ENCODE assay signal across 21 cellular contexts in the genomic region with DNA sequence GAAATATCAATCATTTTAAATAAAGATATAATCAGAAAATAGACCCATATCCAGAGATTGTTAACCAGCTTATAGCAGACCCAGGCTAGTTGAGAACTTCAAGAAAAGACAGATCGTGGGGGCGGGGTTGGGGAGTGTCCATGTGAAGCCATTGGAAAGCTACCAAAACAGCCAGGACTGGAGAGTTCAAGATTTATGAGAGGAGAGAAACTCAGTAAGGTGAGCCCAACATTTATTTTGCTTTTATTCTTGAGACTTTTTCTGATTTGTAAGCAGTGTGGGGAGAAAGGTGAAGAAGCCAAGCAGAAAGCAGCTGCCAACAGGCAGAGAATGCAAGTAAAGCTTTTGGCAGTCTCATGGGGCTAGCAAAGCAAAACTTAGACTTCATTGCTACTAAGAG.
DNase-seq lines count a peak whose midpoint lies in the region; ATAC-seq and TF ChIP-seq lines count a peak whose summit lies in the region.
"Had no signal": no experiment of that assay in that cellular context is flagged by ENCODE, and none has a peak within 500 bp of the region (broad histone marks: within the 10 kb centered on the region; RNA-seq: fewer than 3 reads in every experiment).

No MANE protein-coding gene starts in this region.

- peaks cover 0 to 6% (median 0%) of the 10 kb centered on the region in 3 donors for H3K36me3 ChIP-seq in tibial nerve

- 55 to 70% methylated on average over 2 of the region's 2 CpGs for WGBS in tibial nerve, 2 donors

- H3K27me3 ChIP-seq in tibial nerve, result no peaks in the 10 kb centered on the region
- H3K27me3 ChIP-seq: BLaER1 treated with 17β-estradiol and CSF1 and Interleukin-3, amounts not matched to agents 10 nM and 100 nM had no signal

- POLR2A ChIA-PET in activated CD4-positive, alpha-beta T cell treated with anti-CD3 and anti-CD28 coated beads, Interleukin-2, amount 10 ng/mL, durations not matched to agents 7 days and 5 days (lab: Charles Lee), result no interaction called here
- POLR2A ChIA-PET in RWPE1 (lab: Yijun Ruan, JAX; ENCODE audit: low non-redundant PET), result no interaction called here

- H3K36me3 Mint-ChIP-seq in activated CD4-positive, alpha-beta T cell treated with anti-CD3 and anti-CD28 coated beads, Interleukin-2, amount 10 ng/mL, durations not matched to agents 7 days and 5 days (ENCODE audit: low read depth), result peaks cover 68% of the 10 kb centered on the region
- H3K36me3 Mint-ChIP-seq in endothelial cell (ENCODE audit: low read depth, unreplicated experiment), result peaks cover 27% of the 10 kb centered on the region
- peaks cover 62% of the 10 kb centered on the region for H3K36me3 Mint-ChIP-seq in nephron (ENCODE audit: low read depth)

- H3K27me3 Mint-ChIP-seq in activated CD4-positive, alpha-beta T cell treated with anti-CD3 and anti-CD28 coated beads, Interleukin-2, amount 10 ng/mL, durations not matched to agents 7 days and 5 days, result no peaks in the 10 kb centered on the region
- no peaks in the 10 kb centered on the region for H3K27me3 Mint-ChIP-seq in endothelial cell (ENCODE audit: unreplicated experiment)
- no peaks in the 10 kb centered on the region for H3K27me3 Mint-ChIP-seq in nephron (ENCODE audit: low read depth)
- H3K27me3 Mint-ChIP-seq: activated T-helper 17 cell treated with anti-CD3 and anti-CD28 coated beads, Interleukin-2, amount 50 U/mL, for 72 hours; naive B cell had no signal

- CTCF ChIA-PET in activated CD4-positive, alpha-beta T cell treated with anti-CD3 and anti-CD28 coated beads, Interleukin-2, amount 10 ng/mL, durations not matched to agents 7 days and 5 days (lab: Charles Lee), result interaction anchor here (1.3 kb wide), 1 partner anchor 285 kb away, joined by 3 read pairs; no protein-coding TSS in a partner anchor
- CTCF ChIA-PET in RWPE1 (lab: Yijun Ruan, JAX), result no interaction called here

- TF ChIP-seq CTCF in endothelial cell (IDR thresholded peaks at IDR 0.05; ENCODE audit: unreplicated experiment) (no peak), nephron (IDR thresholded peaks at IDR 0.05; ENCODE audit: unreplicated experiment in 3 of 3) (no peak), tibial nerve (IDR thresholded peaks at IDR 0.05) (no peak), RWPE1 (conservative IDR thresholded peaks at IDR 0.05; ENCODE audit: low read depth) (no peak)

- no peak overlapping the region for H3K4me3 ChIP-seq in tibial nerve
- H3K4me3 ChIP-seq: BLaER1 treated with 17β-estradiol and CSF1 and Interleukin-3, amounts not matched to agents 10 nM and 100 nM; GM23248; thoracic aorta had no signal

- TF ChIP-seq EP300 in tibial nerve (IDR thresholded peaks at IDR 0.05), result no peak

- H3K9me3 ChIP-seq in tibial nerve, result no peaks in the 10 kb centered on the region
- H3K9me3 ChIP-seq: thoracic aorta had no signal

- H3K27ac ChIP-seq in tibial nerve (peak overlapping the region in 3 of 4 donors; percentile 2 to 91 (median 87)), RWPE1 (no peak overlapping the region)
- H3K27ac ChIP-seq: BLaER1 treated with 17β-estradiol and CSF1 and Interleukin-3, amounts not matched to agents 10 nM and 100 nM; GM23248; KMS-11 had no signal

- no peak for TF ChIP-seq POLR2A in tibial nerve (IDR thresholded peaks at IDR 0.05)

- H3K9me3 Mint-ChIP-seq in activated CD4-positive, alpha-beta T cell treated with anti-CD3 and anti-CD28 coated beads, Interleukin-2, amount 10 ng/mL, durations not matched to agents 7 days and 5 days, result peaks cover 12% of the 10 kb centered on the region
- no peaks in the 10 kb centered on the region for H3K9me3 Mint-ChIP-seq in endothelial cell (ENCODE audit: unreplicated experiment)
- peaks cover 20% of the 10 kb centered on the region for H3K9me3 Mint-ChIP-seq in nephron
- H3K9me3 Mint-ChIP-seq: activated T-helper 17 cell treated with anti-CD3 and anti-CD28 coated beads, Interleukin-2, amount 50 U/mL, for 72 hours had no signal

- no peak for DNase-seq in activated CD4-positive, alpha-beta T cell treated with anti-CD3 and anti-CD28 coated beads, Interleukin-2, amount 10 ng/mL, durations not matched to agents 7 days and 5 days
- DNase-seq in activated CD4-positive, alpha-beta T cell treated with anti-CD3 and anti-CD28 coated beads for 1 hour, result no peak
- DNase-seq in endothelial cell (ENCODE audit: low spot score) (no peak), tibial nerve (ENCODE audit: low spot score in 2 of 2) (peak in 1 of 2 donors; percentile 37), NCI-H82 (lab: John Stamatoyannopoulos, UW) (no peak), RWPE1 (ENCODE audit: low spot score) (no peak)
- DNase-seq: 8988T, DMS 273 treated with DMSO at 0.1 percent for 48 hours, GF-D8, GM23248, naive B cell, NCI-H1417 treated with DMSO at 0.1 percent for 48 hours, T-helper 1 cell had no signal

- H3K4me1 ChIP-seq in tibial nerve, result peaks cover 9 to 59% (median 42%) of the 10 kb centered on the region in 4 donors

- ATAC-seq in HG03354 (IDR thresholded peaks at IDR 0.05; ENCODE audit: poor library complexity, severe bottlenecking, unreplicated experiment), result no peak
- ATAC-seq: activated T-helper 17 cell treated with anti-CD3 and anti-CD28 coated beads, Interleukin-2, amount 50 U/mL, for 72 hours; right cardiac atrium; Right ventricle myocardium inferior had no signal

- peak overlapping the region; percentile 56 for H3K27ac Mint-ChIP-seq in activated CD4-positive, alpha-beta T cell treated with anti-CD3 and anti-CD28 coated beads, Interleukin-2, amount 10 ng/mL, durations not matched to agents 7 days and 5 days
- H3K27ac Mint-ChIP-seq in endothelial cell (ENCODE audit: unreplicated experiment) (no peak overlapping the region), nephron (peak overlapping the region; percentile 89 to 94 (median 91))
- H3K27ac Mint-ChIP-seq: activated T-helper 17 cell treated with anti-CD3 and anti-CD28 coated beads, Interleukin-2, amount 50 U/mL, for 72 hours had no signal

- peaks cover 29% of the 10 kb centered on the region for H3K4me1 Mint-ChIP-seq in activated CD4-positive, alpha-beta T cell treated with anti-CD3 and anti-CD28 coated beads, Interleukin-2, amount 10 ng/mL, durations not matched to agents 7 days and 5 days
- peaks cover 3% of the 10 kb centered on the region for H3K4me1 Mint-ChIP-seq in endothelial cell (ENCODE audit: unreplicated experiment)
- peaks cover 51% of the 10 kb centered on the region for H3K4me1 Mint-ChIP-seq in nephron

- H3K4me3 Mint-ChIP-seq in activated CD4-positive, alpha-beta T cell treated with anti-CD3 and anti-CD28 coated beads, Interleukin-2, amount 10 ng/mL, durations not matched to agents 7 days and 5 days, result no peak overlapping the region
- H3K4me3 Mint-ChIP-seq in endothelial cell (ENCODE audit: unreplicated experiment) (peak overlapping the region; percentile 48), nephron (peak overlapping the region in 2 of 3 experiments; percentile 2 to 35)
- H3K4me3 Mint-ChIP-seq: activated T-helper 17 cell treated with anti-CD3 and anti-CD28 coated beads, Interleukin-2, amount 50 U/mL, for 72 hours had no signal
